In the genomic region with DNA sequence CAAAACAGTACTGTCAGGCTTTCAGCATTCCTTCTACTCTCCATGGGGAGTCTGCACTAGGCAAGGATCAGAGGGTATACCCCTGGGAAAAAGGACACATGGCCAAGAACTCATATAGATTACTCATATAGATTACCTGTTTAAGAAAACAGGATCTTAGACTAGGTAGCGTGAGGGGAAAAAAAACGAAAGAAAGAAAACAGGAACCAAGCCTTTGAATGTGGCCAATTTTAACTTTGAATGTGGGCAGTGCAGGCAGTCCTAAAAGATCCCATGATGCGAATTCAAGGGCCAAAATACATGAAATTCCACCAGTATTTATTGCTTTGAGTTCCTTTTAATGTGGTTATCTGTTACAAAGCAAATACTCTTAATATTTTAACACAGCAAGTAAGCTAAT, we compare ENCODE assay signal across 12 cellular contexts.
DNase-seq lines count a peak whose midpoint lies in the region; ATAC-seq and TF ChIP-seq lines count a peak whose summit lies in the region.
"Had no signal": no experiment of that assay in that cellular context is flagged by ENCODE, and none has a peak within 500 bp of the region (broad histone marks: within the 10 kb centered on the region; RNA-seq: fewer than 3 reads in every experiment).

No MANE protein-coding gene starts in this region.

- DNase-seq in activated CD4-positive, CD25-positive, alpha-beta regulatory T cell (lab: John Stamatoyannopoulos, UW): no peak
- DNase-seq in DMS53 (lab: John Stamatoyannopoulos, UW) (no peak), HT-29 (ENCODE audit: low spot score) (no peak), DMS153 treated with DMSO at 0.1 percent for 48 hours (lab: John Stamatoyannopoulos, UW; ENCODE audit: unreplicated experiment) (no peak)
- DNase-seq: kidney glomerular epithelial cell, natural killer cell, NCI-H524, small intestine had no signal

- ATAC-seq in GM18505 (IDR thresholded peaks at IDR 0.05; ENCODE audit: unreplicated experiment): peak; percentile 99
- peak; percentile 78 for ATAC-seq in GM19467 (IDR thresholded peaks at IDR 0.05; ENCODE audit: unreplicated experiment)
- ATAC-seq in HG02870 (IDR thresholded peaks at IDR 0.05; ENCODE audit: unreplicated experiment): peak; percentile 95
- ATAC-seq in HG03558 (IDR thresholded peaks at IDR 0.05; ENCODE audit: extremely low read depth, unreplicated experiment): peak; percentile 94
- ATAC-seq: natural killer cell had no signal

- no peak for TF ChIP-seq POLR2A in GM18505 (IDR thresholded peaks at IDR 0.05; ENCODE audit: borderline replicate concordance, extremely low read depth, insufficient read depth, insufficient read length)
